ENCODE assay signal across 8 cellular contexts in genomic region chr16:14070555-14070876, GRCh38. TPM values are rescaled to one million over a fixed set of nuclear protein-coding genes. Genes with fewer than 3 reads are reported as not detected.
DNase-seq lines count a peak whose midpoint lies in the region; ATAC-seq and TF ChIP-seq lines count a peak whose summit lies in the region.

No MANE protein-coding gene starts in this region.

- TF ChIP-seq POLR2A in gastroesophageal sphincter (IDR thresholded peaks at IDR 0.05): no peak

- peaks cover 3% of the 10 kb centered on the region for H3K27me3 Mint-ChIP-seq in activated naive CD4-positive, alpha-beta T cell treated with anti-CD3 and anti-CD28 coated beads, Interleukin-2, amount 10 ng/mL, durations not matched to agents 7 days and 5 days

- 0 out of 2 replicates have a peak, but pooled peaks cover 5% of the 10 kb centered on the region for H4K20me1 ChIP-seq in SU-DHL-6 (ENCODE audit: low read depth, low read length)

- no peak for ATAC-seq in gastroesophageal sphincter
- ATAC-seq in stimulated activated effector memory CD8-positive, alpha-beta T cell treated with anti-CD3 and anti-CD28 coated beads, Interleukin-12 subunit alpha, Interleukin-12 subunit beta, amount 100 ng/mL, for 72 hours: no peak

- peak overlapping the region; percentile 79 for H3K27ac Mint-ChIP-seq in activated naive CD4-positive, alpha-beta T cell treated with anti-CD3 and anti-CD28 coated beads, Interleukin-2, amount 10 ng/mL, durations not matched to agents 7 days and 5 days
- H3K27ac Mint-ChIP-seq in stimulated activated effector memory CD8-positive, alpha-beta T cell treated with anti-CD3 and anti-CD28 coated beads, Interleukin-12 subunit alpha, Interleukin-12 subunit beta, amount 100 ng/mL, for 72 hours: peak overlapping the region; percentile 85

- no peaks in the 10 kb centered on the region for H3K27me3 ChIP-seq in SU-DHL-6 (ENCODE audit: low read length)
- no peaks in the 10 kb centered on the region for H3K27me3 ChIP-seq in gastroesophageal sphincter

- 60% methylated on average over 3 of the region's 4 CpGs; no CpG with 5 or more reads in 1 of the 2 donors for WGBS in gastroesophageal sphincter (ENCODE audit: low coverage in 1 of 2), 2 donors

- H3K4me1 ChIP-seq in gastroesophageal sphincter: peaks cover 0 to 40% (median 0%) of the 10 kb centered on the region in 3 donors

- peaks cover 17% of the 10 kb centered on the region; the same call in 1 of the 2 replicates for H3K79me2 ChIP-seq in SU-DHL-6 (ENCODE audit: insufficient read depth, low read length)

- H3K4me3 Mint-ChIP-seq in activated naive CD4-positive, alpha-beta T cell treated with anti-CD3 and anti-CD28 coated beads, Interleukin-2, amount 10 ng/mL, durations not matched to agents 7 days and 5 days: peak overlapping the region; percentile 84
- peak overlapping the region; percentile 82 for H3K4me3 Mint-ChIP-seq in stimulated activated effector memory CD8-positive, alpha-beta T cell treated with anti-CD3 and anti-CD28 coated beads, Interleukin-12 subunit alpha, Interleukin-12 subunit beta, amount 100 ng/mL, for 72 hours

- H3K9me2 ChIP-seq in SU-DHL-6 (replicated peaks; ENCODE audit: insufficient read depth, low read length): no peaks in the 10 kb centered on the region

- peak overlapping the region; percentile 85 for H3K9ac ChIP-seq in SU-DHL-6 (ENCODE audit: low read length)

- CTCF ChIA-PET in activated naive CD4-positive, alpha-beta T cell treated with anti-CD3 and anti-CD28 coated beads, Interleukin-2, amount 10 ng/mL, durations not matched to agents 7 days and 5 days (lab: Charles Lee): interaction anchor here (1.1 kb wide), 1 partner anchor 151 kb away, joined by 3 read pairs; the partner anchor contains the start of gene ERCC4

- no peaks in the 10 kb centered on the region for H3K36me3 Mint-ChIP-seq in activated naive CD4-positive, alpha-beta T cell treated with anti-CD3 and anti-CD28 coated beads, Interleukin-2, amount 10 ng/mL, durations not matched to agents 7 days and 5 days
- H3K36me3 Mint-ChIP-seq in stimulated activated effector memory CD8-positive, alpha-beta T cell treated with anti-CD3 and anti-CD28 coated beads, Interleukin-12 subunit alpha, Interleukin-12 subunit beta, amount 100 ng/mL, for 72 hours: no peaks in the 10 kb centered on the region

- DNase-seq in activated naive CD4-positive, alpha-beta T cell treated with anti-CD3 and anti-CD28 coated beads, Interleukin-2, amount 10 ng/mL, durations not matched to agents 7 days and 5 days: no peak
- DNase-seq in activated naive CD4-positive, alpha-beta T cell treated with Interleukin-2 at 50 U/mL for 16 hours: no peak
- DNase-seq in stimulated activated effector memory CD8-positive, alpha-beta T cell treated with anti-CD3 and anti-CD28 coated beads, Interleukin-12 subunit alpha, Interleukin-12 subunit beta, amount 100 ng/mL, for 72 hours (ENCODE audit: low spot score in 2 of 2): no peak
- DNase-seq in dedifferentiated amniotic fluid mesenchymal stem cell (ENCODE audit: extremely low spot score): no peak
- DNase-seq in dermis blood vessel endothelial cell: no peak
- DNase-seq in NCI-H1694 (lab: John Stamatoyannopoulos, UW): no peak

- H3K9me3 ChIP-seq in SU-DHL-6 (ENCODE audit: insufficient read depth, low read length) (no peaks in the 10 kb centered on the region), gastroesophageal sphincter (no peaks in the 10 kb centered on the region)

- H3K27ac ChIP-seq in SU-DHL-6 (ENCODE audit: low read depth, low read length) (no peak overlapping the region), gastroesophageal sphincter (peak overlapping the region in 3 of 4 donors; percentile 83 to 92 (median 85))

- peak overlapping the region; percentile 76 for H3K4me3 ChIP-seq in SU-DHL-6 (ENCODE audit: insufficient read depth, low read length, poor library complexity, severe bottlenecking)
- peak overlapping the region; percentile 90 to 93 for H3K4me3 ChIP-seq in gastroesophageal sphincter

- H3F3A ChIP-seq in SU-DHL-6 (ENCODE audit: insufficient read depth): no peaks in the 10 kb centered on the region

- H3K9me3 Mint-ChIP-seq in activated naive CD4-positive, alpha-beta T cell treated with anti-CD3 and anti-CD28 coated beads, Interleukin-2, amount 10 ng/mL, durations not matched to agents 7 days and 5 days: no peaks in the 10 kb centered on the region
- H3K9me3 Mint-ChIP-seq in stimulated activated effector memory CD8-positive, alpha-beta T cell treated with anti-CD3 and anti-CD28 coated beads, Interleukin-12 subunit alpha, Interleukin-12 subunit beta, amount 100 ng/mL, for 72 hours: no peaks in the 10 kb centered on the region

- peaks cover 16% of the 10 kb centered on the region for H3K4me1 Mint-ChIP-seq in activated naive CD4-positive, alpha-beta T cell treated with anti-CD3 and anti-CD28 coated beads, Interleukin-2, amount 10 ng/mL, durations not matched to agents 7 days and 5 days
- peaks cover 17% of the 10 kb centered on the region for H3K4me1 Mint-ChIP-seq in stimulated activated effector memory CD8-positive, alpha-beta T cell treated with anti-CD3 and anti-CD28 coated beads, Interleukin-12 subunit alpha, Interleukin-12 subunit beta, amount 100 ng/mL, for 72 hours

- no peak for TF ChIP-seq EP300 in gastroesophageal sphincter (IDR thresholded peaks at IDR 0.05)

- H3K36me3 ChIP-seq in SU-DHL-6 (ENCODE audit: low read length): no peaks in the 10 kb centered on the region
- peaks cover 0 to 4% of the 10 kb centered on the region in 2 donors for H3K36me3 ChIP-seq in gastroesophageal sphincter

- H2AFZ ChIP-seq in SU-DHL-6 (ENCODE audit: low read depth, low read length, severe bottlenecking): peak overlapping the region; percentile 98

- TF ChIP-seq CTCF in SU-DHL-6 (IDR thresholded peaks at IDR 0.05; ENCODE audit: insufficient read depth, low read length, poor library complexity, severe bottlenecking) (no peak), gastroesophageal sphincter (IDR thresholded peaks at IDR 0.05) (no peak)

- H3K4me2 ChIP-seq in SU-DHL-6 (ENCODE audit: low read depth, low read length, poor library complexity, severe bottlenecking): peak overlapping the region; percentile 74

RNA-seq across cellular contexts. Expression of gene MRTFB, which starts 0.6 kb away (rescaled TPM):
- total RNA-seq in gastroesophageal sphincter (10 to 100 TPM; 38.8 to 53.1 (median 41.1) TPM), dermis blood vessel endothelial cell (19.1 and 20.8 TPM in 2 replicates)
